In the genomic region with DNA sequence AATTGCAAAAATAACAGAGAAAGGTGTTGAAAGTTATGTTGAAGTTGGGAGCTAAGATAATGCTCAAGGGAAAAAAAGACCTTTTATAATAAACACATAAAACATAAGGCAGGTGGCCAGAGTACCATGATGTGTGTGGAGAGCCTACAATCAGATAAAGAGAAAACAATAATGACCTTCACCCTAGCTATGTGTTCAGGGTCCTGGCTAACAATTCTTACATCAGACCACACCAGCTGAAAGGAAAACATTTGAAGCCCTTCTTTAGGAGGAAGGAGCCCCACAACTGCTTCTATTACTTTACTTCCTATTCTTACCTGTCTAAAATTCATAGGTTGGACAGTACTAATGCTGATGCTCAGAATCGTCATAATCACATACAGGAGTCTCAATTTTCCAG, we compare ENCODE assay signal across 26 cellular contexts. TPM values are rescaled to one million over a fixed set of nuclear protein-coding genes. Genes with fewer than 3 reads are reported as not detected.
DNase-seq lines count a peak whose midpoint lies in the region; ATAC-seq, FAIRE-seq and TF ChIP-seq lines count a peak whose summit lies in the region.
"Had no signal": no experiment of that assay in that cellular context is flagged by ENCODE, and none has a peak within 500 bp of the region (broad histone marks: within the 10 kb centered on the region; RNA-seq: fewer than 3 reads in every experiment).

No MANE protein-coding gene starts in this region.

- peaks cover 2% of the 10 kb centered on the region; the same call in 1 of the 2 replicates for H3F3A ChIP-seq in DOHH2 (ENCODE audit: control insufficient read depth, insufficient read depth)

- no peak overlapping the region for H3K4me3 Mint-ChIP-seq in activated T-cell treated with anti-CD3 and anti-CD28 coated beads, Interleukin-2, amount 50 U/mL, for 72 hours
- no peak overlapping the region for H3K4me3 Mint-ChIP-seq in activated T-cell treated with anti-CD3 and anti-CD28 coated beads, Interleukin-2, amount 50 U/mL, for 4 hours
- peak overlapping the region; percentile 36 for H3K4me3 Mint-ChIP-seq in nephron progenitor cell

- no peaks in the 10 kb centered on the region for H3K27me3 Mint-ChIP-seq in activated T-cell treated with anti-CD3 and anti-CD28 coated beads, Interleukin-2, amount 50 U/mL, for 72 hours (ENCODE audit: low read depth)
- no peaks in the 10 kb centered on the region for H3K27me3 Mint-ChIP-seq in activated T-cell treated with anti-CD3 and anti-CD28 coated beads, Interleukin-2, amount 50 U/mL, for 4 hours (ENCODE audit: low read depth)
- H3K27me3 Mint-ChIP-seq in nephron progenitor cell (ENCODE audit: low read depth, poor library complexity), result no peaks in the 10 kb centered on the region

- H3K27ac ChIP-seq in DOHH2 (ENCODE audit: low read depth, low read length) (no peak overlapping the region), GM12878 (ENCODE audit: control insufficient read depth, insufficient read depth) (no peak overlapping the region)
- H3K27ac ChIP-seq: foreskin keratinocyte, stomach, transverse colon, VCaP had no signal

- no peak for TF ChIP-seq POLR2A in GM12878 (IDR thresholded peaks at IDR 0.05; ENCODE audit: low read depth, low read length)

- 0 out of 2 replicates have a peak overlapping the region, but pooled peaks have one; percentile 11 for H3K4me2 ChIP-seq in DOHH2 (ENCODE audit: low read length)
- no peak overlapping the region for H3K4me2 ChIP-seq in GM12878 (ENCODE audit: control insufficient read depth, insufficient read depth)

- no peaks in the 10 kb centered on the region for H3K9me2 ChIP-seq in DOHH2 (replicated peaks; ENCODE audit: control insufficient read depth, low read length)

- DNase-seq in activated T-cell treated with anti-CD3 and anti-CD28 coated beads, Interleukin-2, amount 50 U/mL, for 72 hours, result no peak
- no peak for DNase-seq in activated T-cell treated with anti-CD3 and anti-CD28 coated beads, Interleukin-2, amount 50 U/mL, for 4 hours
- no peak for DNase-seq in GM12878 (ENCODE audit: low read depth, low spot score)
- DNase-seq in nephron progenitor cell, result no peak
- no peak for DNase-seq in HUDEP-2 (lab: John Stamatoyannopoulos, UW; ENCODE audit: unreplicated experiment in 76 of 76)
- DNase-seq: activated CD4-positive, alpha-beta T cell treated with anti-CD3 and anti-CD28 coated beads, Interleukin-2, amount 50 U/mL, for 4 hours; activated CD8-positive, alpha-beta memory T cell treated with anti-CD3 and anti-CD28 coated beads, Interleukin-2, amount 50 U/mL, for 48 hours; aorta; BE2C; cerebellar nuclear complex; foreskin keratinocyte; GOT3; MG63; NCI-H1417 treated with DMSO at 0.1 percent for 48 hours; NCI-H2107; NCI-H510A treated with DMSO at 0.1 percent for 48 hours; NK-92 treated with Interleukin-12 subunit alpha and Interleukin-12 subunit beta, amount 100 ng/mL, for 24 hours; small intestine; stimulated activated CD4-positive, alpha-beta T cell treated with anti-CD3 and anti-CD28 coated beads, Interleukin-2, amount 100 ng/mL, for 48 hours; stomach; transverse colon had no signal

- H3K27ac Mint-ChIP-seq in activated T-cell treated with anti-CD3 and anti-CD28 coated beads, Interleukin-2, amount 50 U/mL, for 72 hours, result peak overlapping the region; percentile 48
- no peak overlapping the region for H3K27ac Mint-ChIP-seq in nephron progenitor cell

- RAD21 ChIA-PET in GM12878 (lab: Charles Lee; ENCODE audit: unreplicated experiment), result interaction anchor here (1.9 kb wide), 1 partner anchor 281 kb away, joined by 8 read pairs; no protein-coding TSS in a partner anchor

- H3K4me1 ChIP-seq in DOHH2 (ENCODE audit: control insufficient read depth, low read length), result peaks cover 28% of the 10 kb centered on the region
- H3K4me1 ChIP-seq in GM12878 (ENCODE audit: control insufficient read depth, insufficient read depth, low read length), result no peaks in the 10 kb centered on the region
- H3K4me1 ChIP-seq: BE2C had no signal

- H3K36me3 ChIP-seq in DOHH2 (ENCODE audit: control insufficient read depth, low read length) (peaks cover 26% of the 10 kb centered on the region), GM12878 (ENCODE audit: control insufficient read depth in 2 of 2, insufficient read depth in 2 of 2, low read length in 1 of 2) (peaks cover 0 to 3% of the 10 kb centered on the region in 2 experiments; a peak in 1 of 4 replicates)
- H3K36me3 ChIP-seq: BE2C, MG63, transverse colon had no signal

- TSS peak; percentile 43 for BruUV-seq in GM12878 (replicated peaks; lab: Mats Ljungman, UMichigan)

- SMC1A ChIA-PET in GM12878 (lab: Charles Lee; ENCODE audit: uncharacterized antibody, unreplicated experiment), result interaction anchor here (0.6 to 1.8 kb wide), 4 partner anchors 15 to 279 kb away, joined by 3 to 6 read pairs (median 3); no protein-coding TSS in a partner anchor

- H3K4me1 Mint-ChIP-seq in activated T-cell treated with anti-CD3 and anti-CD28 coated beads, Interleukin-2, amount 50 U/mL, for 72 hours (ENCODE audit: low read depth), result peaks cover 49% of the 10 kb centered on the region
- peaks cover 51% of the 10 kb centered on the region for H3K4me1 Mint-ChIP-seq in activated T-cell treated with anti-CD3 and anti-CD28 coated beads, Interleukin-2, amount 50 U/mL, for 4 hours (ENCODE audit: low read depth)
- H3K4me1 Mint-ChIP-seq in nephron progenitor cell, result peaks cover 23% of the 10 kb centered on the region

- no peaks in the 10 kb centered on the region for H3K27me3 ChIP-seq in DOHH2 (ENCODE audit: control insufficient read depth, low read length)
- no peaks in the 10 kb centered on the region for H3K27me3 ChIP-seq in GM12878 (replicated peaks in 1 of 2; ENCODE audit: control insufficient read depth in 2 of 2, insufficient read depth in 2 of 2, low read length in 1 of 2)
- H3K27me3 ChIP-seq: BE2C, foreskin keratinocyte, MG63, stomach, transverse colon had no signal

- H2AFZ ChIP-seq in GM12878 (ENCODE audit: control insufficient read depth, low read depth, low read length), result no peak overlapping the region

- 55% methylated on average over 1 of the region's 1 CpG for WGBS in GM12878 (ENCODE audit: insufficient coverage, insufficient replicate concordance, low lambda C conversion rate, missing lambda C conversion rate)

- CTCF ChIA-PET in GM12878 (lab: Yijun Ruan, JAX), result interaction anchor here (1.0 to 5.6 kb wide), 6 partner anchors 9 to 409 kb away, joined by 3 to 30 read pairs (median 6); no protein-coding TSS in a partner anchor

- in situ Hi-C loops in GM12878 (cut with MboI), result no loop called here

- FAIRE-seq in GM12878 (lab: Jason Lieb, UNC), result no peak
- FAIRE-seq: small intestine had no signal

- TF ChIP-seq RAD21 in GM12878 (IDR thresholded peaks at IDR 0.05; ENCODE audit: insufficient read depth, low read depth, low read length), result no peak

- H3K4me3 ChIP-seq in DOHH2 (ENCODE audit: low read length) (no peak overlapping the region), GM12878 (no peak overlapping the region)
- H3K4me3 ChIP-seq: MG63, stomach, transverse colon had no signal

- H3K9me3 ChIP-seq in DOHH2 (ENCODE audit: control insufficient read depth, insufficient read depth, low read length) (no peaks in the 10 kb centered on the region), GM12878 (replicated peaks; ENCODE audit: control insufficient read depth, insufficient read depth, low read length) (no peaks in the 10 kb centered on the region)
- H3K9me3 ChIP-seq: BE2C, MG63, stomach, transverse colon had no signal

- H3K36me3 Mint-ChIP-seq in activated T-cell treated with anti-CD3 and anti-CD28 coated beads, Interleukin-2, amount 50 U/mL, for 72 hours (ENCODE audit: insufficient read depth in 2 of 2), result peaks cover 6 to 9% of the 10 kb centered on the region in 2 donors
- peaks cover 20% of the 10 kb centered on the region for H3K36me3 Mint-ChIP-seq in activated T-cell treated with anti-CD3 and anti-CD28 coated beads, Interleukin-2, amount 50 U/mL, for 4 hours (ENCODE audit: insufficient read depth)
- H3K36me3 Mint-ChIP-seq in nephron progenitor cell (ENCODE audit: low read depth), result peaks cover 20% of the 10 kb centered on the region

- TF ChIP-seq CTCF in DOHH2 (IDR thresholded peaks at IDR 0.05; ENCODE audit: low read depth, low read length, poor library complexity, severe bottlenecking), result no peak
- TF ChIP-seq CTCF in GM12878 (IDR thresholded peaks at IDR 0.05 in 2 of 3, conservative IDR thresholded peaks at IDR 0.05 in 1 of 3; ENCODE audit: control insufficient read depth in 2 of 3, extremely low read depth in 1 of 3, insufficient read depth in 1 of 3, low read depth in 3 of 3, low read length in 3 of 3), result no peak
- TF ChIP-seq CTCF in nephron progenitor cell (IDR thresholded peaks at IDR 0.05), result no peak

- no peaks in the 10 kb centered on the region for H3K9me3 Mint-ChIP-seq in activated T-cell treated with anti-CD3 and anti-CD28 coated beads, Interleukin-2, amount 50 U/mL, for 72 hours
- no peaks in the 10 kb centered on the region for H3K9me3 Mint-ChIP-seq in activated T-cell treated with anti-CD3 and anti-CD28 coated beads, Interleukin-2, amount 50 U/mL, for 4 hours
- no peaks in the 10 kb centered on the region for H3K9me3 Mint-ChIP-seq in nephron progenitor cell

- no peak for ATAC-seq in activated T-cell treated with anti-CD3 and anti-CD28 coated beads, Interleukin-2, amount 50 U/mL, for 72 hours (replicated peaks in 1 of 2)
- ATAC-seq in activated T-cell treated with anti-CD3 and anti-CD28 coated beads, Interleukin-2, amount 50 U/mL, for 4 hours, result no peak
- ATAC-seq in GM12878, result no peak
- no peak for ATAC-seq in GM19452 (IDR thresholded peaks at IDR 0.05; ENCODE audit: unreplicated experiment)
- no peak for ATAC-seq in HG03196 (IDR thresholded peaks at IDR 0.05; ENCODE audit: unreplicated experiment)
- ATAC-seq: foreskin keratinocyte, left lobe of liver had no signal

- peaks cover 89% of the 10 kb centered on the region for H3K79me2 ChIP-seq in DOHH2 (ENCODE audit: control insufficient read depth, low read length)
- peaks cover 47% of the 10 kb centered on the region for H3K79me2 ChIP-seq in GM12878 (ENCODE audit: control insufficient read depth, insufficient read depth, low read length)

- intact Hi-C loops in GM12878 (cut with micrococcal nuclease; ENCODE audit: unreplicated experiment), result loop anchor here (10.0 kb wide), 2 partner anchors 129 to 279 kb away; partner anchors contain the start of genes LDHA and SAA2

- no peak overlapping the region for H3K9ac ChIP-seq in GM12878 (ENCODE audit: control insufficient read depth, insufficient read depth, low read length)

- TF ChIP-seq EP300 in GM12878 (IDR thresholded peaks at IDR 0.05; ENCODE audit: borderline replicate concordance in 1 of 2, control insufficient read depth in 1 of 2, low read depth in 2 of 2, low read length in 2 of 2), result no peak

- no peaks in the 10 kb centered on the region for H4K20me1 ChIP-seq in DOHH2 (ENCODE audit: control insufficient read depth, insufficient read depth, low read depth, low read length)
- no peaks in the 10 kb centered on the region for H4K20me1 ChIP-seq in GM12878 (ENCODE audit: control insufficient read depth, insufficient read depth)

- POLR2A ChIA-PET in GM12878 (lab: Charles Lee), result interaction anchor here (0.6 to 1.4 kb wide), 5 partner anchors 40 to 592 kb away, joined by 3 to 4 read pairs (median 4); partner anchors contain the start of genes GTF2H1 and HPS5

RNA-seq across cellular contexts. Expression of gene TSG101, which starts 2.5 kb away (rescaled TPM):
- total RNA-seq in activated T-cell treated with anti-CD3 and anti-CD28 coated beads, Interleukin-2, amount 50 U/mL, for 72 hours, result 10 to 100 TPM; 48.3 to 59.0 TPM
- 10 to 100 TPM; 44.9 to 48.1 (median 45.4) TPM for total RNA-seq in activated T-cell treated with anti-CD3 and anti-CD28 coated beads, Interleukin-2, amount 50 U/mL, for 4 hours
- total RNA-seq in GM12878 (2013; cell fraction: nucleolus; rRNA removed), result 22.4 and 33.5 TPM in 2 replicates
- total RNA-seq in GM12878 (2014; rRNA removed) (89.7 and 93.1 TPM in 2 replicates), GM12878 (2014; rRNA removed; fragmentation: Illumina TruSeq; extraction: Trizol) (71.5 and 74.2 TPM in 2 replicates), GM12878 (2021) (38.8 and 42.3 TPM in 2 replicates)
- 26.7 TPM for polyA plus RNA-seq in GM12878 (2011; ENCODE audit: low read depth)
- polyA plus RNA-seq in GM12878 (2011; rRNA removed) (98.7 and 123 TPM in 2 replicates), GM12878 (2014; fragmentation: Illumina TruSeq; extraction: Trizol) (142 and 147 TPM in 2 replicates), GM12878 (2014; fragmentation: Nextera tagmentation; extraction: Ambion mirVana) (10 to 100 TPM; 22.3 to 37.6 TPM), GM12878 (2014; rRNA removed) (63.5 and 80.0 TPM in 2 replicates), GM12878 (2016; fragmentation: Nextera tagmentation; extraction: Ambion mirVana) (100 to 1,000 TPM in 1 of 2 experiments, 10 to 100 TPM in 1; 98.3 to 102 TPM)
- polyA plus RNA-seq in GM12878 (2011; cell fraction: cytosol; rRNA removed), result 148 and 185 TPM in 2 replicates
- polyA plus RNA-seq in GM12878 (2011; cell fraction: nucleus; rRNA removed), result 71.9 and 73.7 TPM in 2 replicates
- polyA plus RNA-seq in GM12878 (2012), result 35.9 and 42.1 TPM in 2 replicates
- polyA minus RNA-seq in GM12878 (2011; rRNA and poly(A)+ RNA removed), result 105 and 112 TPM in 2 replicates
- 14.8 and 34.3 TPM in 2 replicates for polyA minus RNA-seq in GM12878 (2011; cell fraction: cytosol; rRNA and poly(A)+ RNA removed)
- 21.5 and 25.1 TPM in 2 replicates for polyA minus RNA-seq in GM12878 (2011; cell fraction: nucleus; rRNA and poly(A)+ RNA removed)
